23 cellular contexts compared by ENCODE assay signal in genomic region chr6:5537132-5537531, GRCh38.
"Had no signal": no experiment of that assay in that cellular context is flagged by ENCODE, and none has a peak within 500 bp of the region (broad histone marks: within the 10 kb centered on the region; RNA-seq: fewer than 3 reads in every experiment).

No MANE protein-coding gene starts in this region.

- ATAC-seq: left colon; natural killer cell treated with Interleukin-12 subunit alpha and Interleukin-12 subunit beta and Interleukin-15 and Interleukin-18, amount 100 ng/mL, for 72 hours; stimulated activated effector memory CD8-positive, alpha-beta T cell treated with anti-CD3 and anti-CD28 coated beads, Interleukin-12 subunit alpha, Interleukin-12 subunit beta, amount 100 ng/mL, for 72 hours had no signal

- H3K27me3 Mint-ChIP-seq: natural killer cell treated with Interleukin-12 subunit alpha and Interleukin-12 subunit beta and Interleukin-15 and Interleukin-18, amount 100 ng/mL, for 72 hours; progenitor cell of endocrine pancreas had no signal

- H3K27ac ChIP-seq: coronary artery, esophagus squamous epithelium, left ventricle myocardium inferior, lower lobe of right lung, neural progenitor cell, parathyroid adenoma, sigmoid colon, thyroid gland, vagina had no signal

- H3K36me3 Mint-ChIP-seq: natural killer cell treated with Interleukin-12 subunit alpha and Interleukin-12 subunit beta and Interleukin-15 and Interleukin-18, amount 100 ng/mL, for 72 hours; stimulated activated effector memory CD8-positive, alpha-beta T cell treated with anti-CD3 and anti-CD28 coated beads, Interleukin-12 subunit alpha, Interleukin-12 subunit beta, amount 100 ng/mL, for 72 hours had no signal

- H3K9me3 ChIP-seq: esophagus squamous epithelium, left ventricle myocardium inferior, lower lobe of right lung, sigmoid colon, stomach, thyroid gland, vagina had no signal

- H3K4me1 ChIP-seq: esophagus squamous epithelium, left ventricle myocardium inferior, neural progenitor cell, parathyroid adenoma, thyroid gland, vagina had no signal

- DNase-seq: dermis blood vessel endothelial cell; effector memory CD4-positive, alpha-beta T cell; esophagus squamous epithelium; hypothalamus; immature natural killer cell; islet precursor cell; kidney glomerular epithelial cell; left colon; left ventricle myocardium inferior; lower lobe of right lung; sigmoid colon; stimulated activated CD4-positive, alpha-beta T cell treated with anti-CD3 and anti-CD28 coated beads, Interleukin-2, amount 100 ng/mL, for 24 hours; stimulated activated CD4-positive, alpha-beta T cell treated with anti-CD3 and anti-CD28 coated beads, Interleukin-4, amount 100 ng/mL, for 24 hours; stimulated activated naive CD4-positive, alpha-beta T cell treated with Interleukin-2 at 50 U/mL for 16 hours; stomach; thyroid gland had no signal

- H3K9ac ChIP-seq: neural progenitor cell, parathyroid adenoma had no signal

- H3K4me3 Mint-ChIP-seq: immature natural killer cell; natural killer cell treated with Interleukin-12 subunit alpha and Interleukin-12 subunit beta and Interleukin-15 and Interleukin-18, amount 100 ng/mL, for 72 hours; neural progenitor cell; stimulated activated effector memory CD8-positive, alpha-beta T cell treated with anti-CD3 and anti-CD28 coated beads, Interleukin-12 subunit alpha, Interleukin-12 subunit beta, amount 100 ng/mL, for 72 hours had no signal

- H3K9me3 Mint-ChIP-seq: immature natural killer cell; neural progenitor cell; stimulated activated effector memory CD8-positive, alpha-beta T cell treated with anti-CD3 and anti-CD28 coated beads, Interleukin-12 subunit alpha, Interleukin-12 subunit beta, amount 100 ng/mL, for 72 hours had no signal

- H3K4me1 Mint-ChIP-seq: neural progenitor cell had no signal

- H3K4me3 ChIP-seq: coronary artery, esophagus squamous epithelium, left ventricle myocardium inferior, lower lobe of right lung, neural progenitor cell, sigmoid colon, stomach, thyroid gland, vagina had no signal

- H3K27me3 ChIP-seq: esophagus squamous epithelium, neural progenitor cell, sigmoid colon, stomach, thyroid gland, vagina had no signal

- H3K27ac Mint-ChIP-seq: natural killer cell treated with Interleukin-12 subunit alpha and Interleukin-12 subunit beta and Interleukin-15 and Interleukin-18, amount 100 ng/mL, for 72 hours; progenitor cell of endocrine pancreas; stimulated activated effector memory CD8-positive, alpha-beta T cell treated with anti-CD3 and anti-CD28 coated beads, Interleukin-12 subunit alpha, Interleukin-12 subunit beta, amount 100 ng/mL, for 72 hours had no signal

- H3K36me3 ChIP-seq: esophagus squamous epithelium, left ventricle myocardium inferior, lower lobe of right lung, neural progenitor cell, sigmoid colon, stomach, thyroid gland, vagina had no signal
